In genomic region chr1:116318897-116319296, GRCh38 we compare ENCODE assay signal across 9 cellular contexts.
"Had no signal": no experiment of that assay in that cellular context is flagged by ENCODE, and none has a peak within 500 bp of the region (broad histone marks: within the 10 kb centered on the region; RNA-seq: fewer than 3 reads in every experiment).

No MANE protein-coding gene starts in this region.

- H3K36me3 ChIP-seq: SJCRH30, transverse colon had no signal

- H3K4me3 ChIP-seq: SJCRH30, skin epidermis, transverse colon had no signal

- H3K4me3 Mint-ChIP-seq: activated naive CD4-positive, alpha-beta T cell treated with anti-CD3 and anti-CD28 coated beads, Interleukin-2, amount 50 U/mL, for 24 hours; endodermal cell; T-helper 2 cell treated with Interferon-gamma antibody and Interleukin-4, amounts not matched to agents 5 μg/mL and 100 μg/mL, for 36 hours had no signal

- ATAC-seq: activated CD4-positive, CD25-positive, alpha-beta regulatory T cell treated with anti-CD3 and anti-CD28 coated beads, Interleukin-2, amount 50 U/mL, for 24 hours had no signal

- H3K27ac Mint-ChIP-seq: activated naive CD4-positive, alpha-beta T cell treated with anti-CD3 and anti-CD28 coated beads, Interleukin-2, amount 50 U/mL, for 24 hours; endodermal cell; T-helper 2 cell treated with Interferon-gamma antibody and Interleukin-4, amounts not matched to agents 5 μg/mL and 100 μg/mL, for 36 hours had no signal

- H3K9me3 Mint-ChIP-seq: activated naive CD4-positive, alpha-beta T cell treated with anti-CD3 and anti-CD28 coated beads, Interleukin-2, amount 50 U/mL, for 24 hours; endodermal cell; T-helper 2 cell treated with Interferon-gamma antibody and Interleukin-4, amounts not matched to agents 5 μg/mL and 100 μg/mL, for 36 hours had no signal

- DNase-seq: activated T-cell treated with anti-CD3 and anti-CD28 coated beads, Interleukin-2, amount 50 U/mL, for 1 hour; amygdala; endodermal cell; transverse colon had no signal

- H3K27me3 Mint-ChIP-seq: activated naive CD4-positive, alpha-beta T cell treated with anti-CD3 and anti-CD28 coated beads, Interleukin-2, amount 50 U/mL, for 24 hours had no signal

- H3K27ac ChIP-seq: SJCRH30, skin epidermis, transverse colon had no signal

- H3K9me3 ChIP-seq: SJCRH30, transverse colon had no signal

- H3K27me3 ChIP-seq: transverse colon had no signal

- H3K36me3 Mint-ChIP-seq: activated naive CD4-positive, alpha-beta T cell treated with anti-CD3 and anti-CD28 coated beads, Interleukin-2, amount 50 U/mL, for 24 hours had no signal
